Comparison of ENCODE assay signal across 17 cellular contexts in the genomic region with DNA sequence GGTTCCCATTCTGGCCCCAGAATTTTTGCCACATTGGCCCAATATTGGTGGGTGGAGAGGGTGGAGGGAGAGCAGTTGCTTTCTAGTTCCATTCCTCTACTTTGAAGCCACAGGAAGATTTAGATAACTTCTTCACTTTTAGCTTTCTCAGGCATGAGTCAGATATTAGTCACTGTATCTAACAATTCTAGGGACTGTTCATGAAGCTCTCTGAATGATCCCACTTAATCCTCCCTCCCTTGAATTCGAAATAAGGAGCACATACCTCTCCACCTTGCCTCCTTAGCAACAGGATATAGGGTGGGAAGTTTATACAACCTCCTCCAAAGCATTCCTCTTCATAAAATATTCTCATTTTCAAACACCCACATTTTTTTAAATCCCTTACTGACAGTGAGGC. TPM values are rescaled to one million over a fixed set of nuclear protein-coding genes. Genes with fewer than 3 reads are reported as not detected.
A peak's percentile ranks its signal among the peaks of the same experiment; 100 is the strongest.
DNase-seq lines count a peak whose midpoint lies in the region; ATAC-seq lines count a peak whose summit lies in the region.
"Had no signal": no experiment of that assay in that cellular context is flagged by ENCODE, and none has a peak within 500 bp of the region (broad histone marks: within the 10 kb centered on the region; RNA-seq: fewer than 3 reads in every experiment).

No MANE protein-coding gene starts in this region.

- ATAC-seq in esophagus mucosa (peak; percentile 91), HG03175 (IDR thresholded peaks at IDR 0.05; ENCODE audit: unreplicated experiment) (no peak), GM21390 (IDR thresholded peaks at IDR 0.05; ENCODE audit: unreplicated experiment) (no peak)
- ATAC-seq: K562, T-helper 17 cell had no signal

- H3K27me3 ChIP-seq in H7 (ENCODE audit: control insufficient read depth, insufficient read depth, low read length), result no peaks in the 10 kb centered on the region
- H3K27me3 ChIP-seq: ovary had no signal

- no peak overlapping the region for H3K4me3 ChIP-seq in H7 (ENCODE audit: insufficient read depth, low read depth, low read length)
- H3K4me3 ChIP-seq: K562, ovary had no signal

- H3K36me3 ChIP-seq in H7 (replicated peaks; ENCODE audit: control insufficient read depth, insufficient read depth, low read length), result no peaks in the 10 kb centered on the region
- H3K36me3 ChIP-seq: ovary had no signal

- DNase-seq in EL (peak; percentile 57), RPMI7951 (ENCODE audit: low read depth) (peak; percentile 24), putamen (ENCODE audit: low spot score) (peak; percentile 71), NCI-H69 (lab: John Stamatoyannopoulos, UW) (no peak), H7 (no peak)
- DNase-seq: activated CD4-positive, alpha-beta memory T cell treated with anti-CD3 and anti-CD28 coated beads, Interleukin-2, amount 10 ng/mL, durations not matched to agents 7 days and 5 days; activated naive CD4-positive, alpha-beta T cell; dermis blood vessel endothelial cell; GOT3; NCI-H2029; ovary; T-helper 17 cell had no signal

RNA-seq across cellular contexts. Expression of gene FSHB, which starts 13.4 kb away (rescaled TPM):
- total RNA-seq in RPMI7951 (2014; rRNA removed; shearing (Covaris generic)), result not detected in 2 replicates
- total RNA-seq in esophagus mucosa, result not detected
- not detected in 2 replicates for total RNA-seq in H7 (2014; rRNA removed; shearing (Covaris generic))
- total RNA-seq: activated CD4-positive, alpha-beta memory T cell treated with anti-CD3 and anti-CD28 coated beads, Interleukin-2, amount 10 ng/mL, durations not matched to agents 7 days and 5 days; dermis blood vessel endothelial cell; K562; liver; ovary; T-helper 17 cell had no signal

Comparison
In these comparisons a context has a peak if more than half of its experiments do, and no peak if none do; other contexts are left out.
1. DNase-seq: peak in EL (single experiment), RPMI7951 (single experiment) and putamen (single experiment); none in NCI-H69 (single experiment) and H7 (single experiment).